8 cellular contexts compared by ENCODE assay signal in genomic region chr14:75711796-75712211, GRCh38. TPM values are rescaled to one million over a fixed set of nuclear protein-coding genes. Genes with fewer than 3 reads are reported as not detected.
DNase-seq lines count a peak whose midpoint lies in the region; ATAC-seq, FAIRE-seq and TF ChIP-seq lines count a peak whose summit lies in the region.

No MANE protein-coding gene starts in this region.

- H3K4me2 ChIP-seq in K562 (ENCODE audit: insufficient read depth, low read length), result no peak overlapping the region

- no TSS peak for BruUV-seq in K562 (replicated peaks; lab: Mats Ljungman, UMichigan)

- H3K9ac ChIP-seq in K562 (ENCODE audit: insufficient read depth in 1 of 2, low read depth in 2 of 2, low read length in 2 of 2) (no peak overlapping the region), iPS-15b (ENCODE audit: low read depth, low read length) (peak overlapping the region; percentile 2), skeletal muscle tissue (ENCODE audit: low read depth in 1 of 3, low read length in 3 of 3) (peak overlapping the region; percentile 61 to 72 (median 69))

- H3K27ac ChIP-seq in K562 (ENCODE audit: extremely low read depth, low read depth, low read length) (no peak overlapping the region), skeletal muscle tissue (ENCODE audit: low read depth, low read length) (peak overlapping the region; percentile 85)

- DNase-seq in Daoy (ENCODE audit: low read depth) (peak; percentile 98), HK-2 (ENCODE audit: unreplicated experiment) (peak; percentile 87), K562 (ENCODE audit: extremely low read depth in 1 of 4, low spot score in 3 of 4) (peak in 2 of 4 experiments; percentile 2 to 5)
- DNase-seq in activated CD4-positive, alpha-beta T cell treated with anti-CD3 and anti-CD28 coated beads, Interleukin-2, amount 50 U/mL, for 48 hours, result no peak
- no peak for DNase-seq in activated CD4-positive, CD25-positive, alpha-beta regulatory T cell (lab: John Stamatoyannopoulos, UW)

- no peaks in the 10 kb centered on the region for H3K79me2 ChIP-seq in K562 (ENCODE audit: control insufficient read depth, insufficient read depth, low read length)

- no peaks in the 10 kb centered on the region for H3K9me1 ChIP-seq in K562 (ENCODE audit: control insufficient read depth, insufficient read depth, low read length)

- no peaks in the 10 kb centered on the region for H4K20me1 ChIP-seq in K562 (replicated peaks; ENCODE audit: control insufficient read depth, insufficient read depth, low read length)

- no peak for FAIRE-seq in K562 (lab: Jason Lieb, UNC)

- no peaks in the 10 kb centered on the region for H3K9me3 ChIP-seq in K562 (replicated peaks; ENCODE audit: control insufficient read depth, insufficient read depth, low read depth, low read length)
- H3K9me3 ChIP-seq in iPS-15b (ENCODE audit: control insufficient read depth, insufficient read depth, low read length), result no peaks in the 10 kb centered on the region
- H3K9me3 ChIP-seq in skeletal muscle tissue (ENCODE audit: control insufficient read depth in 3 of 3, low read length in 3 of 3), result no peaks in the 10 kb centered on the region

- H3K27me3 ChIP-seq in K562 (ENCODE audit: control insufficient read depth in 2 of 2, insufficient read depth in 2 of 2, low read length in 2 of 2), result no peaks in the 10 kb centered on the region
- no peaks in the 10 kb centered on the region for H3K27me3 ChIP-seq in iPS-15b (ENCODE audit: control insufficient read depth, insufficient read depth, low read length)
- H3K27me3 ChIP-seq in skeletal muscle tissue (ENCODE audit: control insufficient read depth in 3 of 3, insufficient read depth in 3 of 3, low read length in 3 of 3), result no peaks in the 10 kb centered on the region

- H3K36me3 ChIP-seq in K562 (ENCODE audit: control insufficient read depth, insufficient read depth, low read length) (peaks cover 8% of the 10 kb centered on the region; the same call in 1 of the 3 replicates), iPS-15b (ENCODE audit: control insufficient read depth, insufficient read depth, low read length) (no peaks in the 10 kb centered on the region), skeletal muscle tissue (ENCODE audit: control insufficient read depth in 3 of 3, insufficient read depth in 3 of 3, low read length in 3 of 3) (peaks cover 0 to 6% (median 0%) of the 10 kb centered on the region in 3 donors)

- TF ChIP-seq RAD21 in K562 (CRISPR knock-in tag; conservative IDR thresholded peaks at IDR 0.05 in 1 of 2, IDR thresholded peaks at IDR 0.05 in 1 of 2), result no peak

- no CpG with 5 or more reads among the region's 4 CpGs for WGBS in K562 (ENCODE audit: insufficient coverage, low coverage, missing lambda C conversion rate)

- CTCF ChIA-PET in K562 (lab: Yijun Ruan, JAX; ENCODE audit: low intra/inter-chr PET ratio), result interaction anchor here (0.8 to 2.1 kb wide), 2 partner anchors 267 to 271 kb away, joined by 3 to 13 read pairs; partner anchors contain the start of gene TGFB3

- H3K4me3 ChIP-seq in K562 (no peak overlapping the region), iPS-15b (ENCODE audit: low read depth, low read length) (no peak overlapping the region), skeletal muscle tissue (ENCODE audit: low read length in 3 of 3) (peak overlapping the region in 2 of 3 donors; percentile 10 to 33)

- no peak for TF ChIP-seq POLR2A in K562 (conservative IDR thresholded peaks at IDR 0.05)

- no peak overlapping the region for H2AFZ ChIP-seq in K562 (ENCODE audit: low read depth, low read length)

- TF ChIP-seq EP300 in K562 (IDR thresholded peaks at IDR 0.05; ENCODE audit: low read length), result no peak

- TF ChIP-seq CTCF in K562 (IDR thresholded peaks at IDR 0.05 in 2 of 3, conservative IDR thresholded peaks at IDR 0.05 in 1 of 3; ENCODE audit: insufficient read depth in 2 of 3, low read depth in 1 of 3, low read length in 3 of 3), result no peak

- H3K4me1 ChIP-seq in K562 (replicated peaks in 1 of 2; ENCODE audit: control insufficient read depth in 2 of 2, insufficient read depth in 2 of 2, low read length in 2 of 2) (no peaks in the 10 kb centered on the region), iPS-15b (ENCODE audit: control insufficient read depth, insufficient read depth, low read length) (peaks cover 7% of the 10 kb centered on the region), skeletal muscle tissue (ENCODE audit: control insufficient read depth in 3 of 3, insufficient read depth in 3 of 3, low read length in 3 of 3) (peaks cover 9 to 13% (median 10%) of the 10 kb centered on the region in 3 donors)

- intact Hi-C loops in K562 (cut with micrococcal nuclease), result loop anchor here (1.0 to 10.0 kb wide), 5 partner anchors 83 to 933 kb away; no protein-coding TSS in a partner anchor

- POLR2A ChIA-PET in K562 (lab: Yijun Ruan, JAX), result no interaction called here

- in situ Hi-C loops in K562 (cut with MboI), result loop anchor here (10.0 to 25.0 kb wide), 2 partner anchors 675 to 943 kb away; partner anchors contain the start of gene ESRRB

- ATAC-seq in K562 (no peak), HG02973 (IDR thresholded peaks at IDR 0.05; ENCODE audit: unreplicated experiment) (no peak)

TF ChIP-seq in K562, 482 proteins besides CTCF, POLR2A, EP300 and RAD21:
- TF ChIP-seq, protein P1, sequence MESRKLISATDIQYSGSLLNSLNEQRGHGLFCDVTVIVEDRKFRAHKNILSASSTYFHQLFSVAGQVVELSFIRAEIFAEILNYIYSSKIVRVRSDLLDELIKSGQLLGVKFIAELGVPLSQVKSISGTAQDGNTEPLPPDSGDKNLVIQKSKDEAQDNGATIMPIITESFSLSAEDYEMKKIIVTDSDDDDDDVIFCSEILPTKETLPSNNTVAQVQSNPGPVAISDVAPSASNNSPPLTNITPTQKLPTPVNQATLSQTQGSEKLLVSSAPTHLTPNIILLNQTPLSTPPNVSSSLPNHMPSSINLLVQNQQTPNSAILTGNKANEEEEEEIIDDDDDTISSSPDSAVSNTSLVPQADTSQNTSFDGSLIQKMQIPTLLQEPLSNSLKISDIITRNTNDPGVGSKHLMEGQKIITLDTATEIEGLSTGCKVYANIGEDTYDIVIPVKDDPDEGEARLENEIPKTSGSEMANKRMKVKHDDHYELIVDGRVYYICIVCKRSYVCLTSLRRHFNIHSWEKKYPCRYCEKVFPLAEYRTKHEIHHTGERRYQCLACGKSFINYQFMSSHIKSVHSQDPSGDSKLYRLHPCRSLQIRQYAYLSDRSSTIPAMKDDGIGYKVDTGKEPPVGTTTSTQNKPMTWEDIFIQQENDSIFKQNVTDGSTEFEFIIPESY (CRISPR knock-in tag; IDR thresholded peaks at IDR 0.05), result 0 out of 2 replicates have a peak, but pooled peaks have one; percentile 39
- no peak for TF ChIP-seq ZNF668 (CRISPR knock-in tag; IDR thresholded peaks at IDR 0.05)

RNA-seq across cellular contexts. Expression of gene TTLL5, which starts 50.8 kb away (rescaled TPM):
- 35.5 and 43.8 TPM in 2 replicates for total RNA-seq in Daoy (2014; rRNA removed; shearing (Covaris generic))
- 110 and 194 TPM in 2 replicates for total RNA-seq in K562 (2011; cell fraction: chromatin; rRNA removed; ENCODE audit: low replicate concordance)
- 36.7 and 39.5 TPM in 2 replicates for total RNA-seq in K562 (2011; cell fraction: nucleolus; rRNA removed)
- 63.6 and 87.8 TPM in 2 replicates for total RNA-seq in K562 (2011; cell fraction: nucleoplasm; rRNA removed)
- total RNA-seq in K562 (2014; rRNA removed) (9.0 and 10.8 TPM in 2 replicates), K562 (2014; rRNA removed; fragmentation: Illumina TruSeq; extraction: Trizol) (12.6 and 16.7 TPM in 2 replicates), K562 (2015; rRNA removed; fragmentation: Illumina TruSeq; extraction: Trizol) (16.9 and 17.0 TPM in 2 replicates), K562 (2021) (17.3 and 17.7 TPM in 2 replicates), skeletal muscle tissue (13.6 TPM)
- polyA plus RNA-seq in K562 (2011; rRNA removed) (17.9 and 18.9 TPM in 2 replicates), K562 (2014; fragmentation: Illumina TruSeq; extraction: Trizol) (13.4 and 15.8 TPM in 2 replicates), K562 (2014; fragmentation: Nextera tagmentation; extraction: Ambion mirVana) (1 to 10 TPM; 4.1 to 5.4 TPM), K562 (2014; rRNA removed) (12.1 and 12.3 TPM in 2 replicates)
- polyA plus RNA-seq in K562 (2011; cell fraction: cytosol; rRNA removed), result 7.4 and 10.1 TPM in 2 replicates
- 24.1 and 26.5 TPM in 2 replicates for polyA plus RNA-seq in K562 (2011; cell fraction: nucleus; rRNA removed)
- polyA plus RNA-seq in K562 (2012), result 10.2 and 11.5 TPM in 2 replicates
- 67.6 and 79.8 TPM in 2 replicates for polyA minus RNA-seq in K562 (2011; rRNA and poly(A)+ RNA removed)
- polyA minus RNA-seq in K562 (2011; cell fraction: cytosol; rRNA and poly(A)+ RNA removed), result 9.8 and 17.4 TPM in 2 replicates
- 38.1 and 61.6 TPM in 2 replicates for polyA minus RNA-seq in K562 (2011; cell fraction: nucleus; rRNA and poly(A)+ RNA removed)

RNA-seq across cellular contexts. Expression of gene ERG28, which starts 51.1 kb away (rescaled TPM):
- 12.2 and 13.5 TPM in 2 replicates for total RNA-seq in Daoy (2014; rRNA removed; shearing (Covaris generic))
- total RNA-seq in K562 (2011; cell fraction: chromatin; rRNA removed; ENCODE audit: low replicate concordance), result 12.2 and 14.7 TPM in 2 replicates
- total RNA-seq in K562 (2011; cell fraction: nucleolus; rRNA removed), result 20.0 and 23.0 TPM in 2 replicates
- 26.0 and 32.5 TPM in 2 replicates for total RNA-seq in K562 (2011; cell fraction: nucleoplasm; rRNA removed)
- 3.1 and 5.4 TPM in 2 replicates for total RNA-seq in K562 (2014; rRNA removed)
- 8.0 and 8.5 TPM in 2 replicates for total RNA-seq in K562 (2014; rRNA removed; fragmentation: Illumina TruSeq; extraction: Trizol)
- 6.2 and 6.8 TPM in 2 replicates for total RNA-seq in K562 (2015; rRNA removed; fragmentation: Illumina TruSeq; extraction: Trizol)
- 11.3 and 11.4 TPM in 2 replicates for total RNA-seq in K562 (2021)
- polyA plus RNA-seq in K562 (2011; rRNA removed), result 34.2 and 39.2 TPM in 2 replicates
- polyA plus RNA-seq in K562 (2011; cell fraction: cytosol; rRNA removed), result 26.3 and 42.2 TPM in 2 replicates
- 8.5 and 14.6 TPM in 2 replicates for polyA plus RNA-seq in K562 (2011; cell fraction: nucleus; rRNA removed)
- polyA plus RNA-seq in K562 (2012), result 11.1 and 13.5 TPM in 2 replicates
- 17.2 and 21.3 TPM in 2 replicates for polyA plus RNA-seq in K562 (2014; fragmentation: Illumina TruSeq; extraction: Trizol)
- 10 to 100 TPM; 26.0 to 32.4 TPM for polyA plus RNA-seq in K562 (2014; fragmentation: Nextera tagmentation; extraction: Ambion mirVana)
- polyA plus RNA-seq in K562 (2014; rRNA removed), result 14.2 and 19.3 TPM in 2 replicates
- 9.5 and 11.5 TPM in 2 replicates for polyA minus RNA-seq in K562 (2011; rRNA and poly(A)+ RNA removed)
- 4.7 and 5.0 TPM in 2 replicates for polyA minus RNA-seq in K562 (2011; cell fraction: cytosol; rRNA and poly(A)+ RNA removed)
- 4.0 and 7.1 TPM in 2 replicates for polyA minus RNA-seq in K562 (2011; cell fraction: nucleus; rRNA and poly(A)+ RNA removed)
- total RNA-seq in skeletal muscle tissue, result 2.1 TPM

Comparison
In these comparisons a context has a peak if more than half of its experiments do, and no peak if none do; other contexts are left out.
1. DNase-seq: peak in Daoy (single experiment) and HK-2 (single experiment); none in activated CD4-positive, alpha-beta T cell treated with anti-CD3 and anti-CD28 coated beads, Interleukin-2, amount 50 U/mL, for 48 hours (0 of 2) and activated CD4-positive, CD25-positive, alpha-beta regulatory T cell (0 of 4).
2. H3K4me3 ChIP-seq: peak in skeletal muscle tissue (2 of 3); none in K562 (single experiment) and iPS-15b (single experiment).
3. H3K9ac ChIP-seq: peak in iPS-15b (single experiment) and skeletal muscle tissue (3 of 3); none in K562 (0 of 2).